Comparison of ENCODE assay signal across 8 cellular contexts in the genomic region with DNA sequence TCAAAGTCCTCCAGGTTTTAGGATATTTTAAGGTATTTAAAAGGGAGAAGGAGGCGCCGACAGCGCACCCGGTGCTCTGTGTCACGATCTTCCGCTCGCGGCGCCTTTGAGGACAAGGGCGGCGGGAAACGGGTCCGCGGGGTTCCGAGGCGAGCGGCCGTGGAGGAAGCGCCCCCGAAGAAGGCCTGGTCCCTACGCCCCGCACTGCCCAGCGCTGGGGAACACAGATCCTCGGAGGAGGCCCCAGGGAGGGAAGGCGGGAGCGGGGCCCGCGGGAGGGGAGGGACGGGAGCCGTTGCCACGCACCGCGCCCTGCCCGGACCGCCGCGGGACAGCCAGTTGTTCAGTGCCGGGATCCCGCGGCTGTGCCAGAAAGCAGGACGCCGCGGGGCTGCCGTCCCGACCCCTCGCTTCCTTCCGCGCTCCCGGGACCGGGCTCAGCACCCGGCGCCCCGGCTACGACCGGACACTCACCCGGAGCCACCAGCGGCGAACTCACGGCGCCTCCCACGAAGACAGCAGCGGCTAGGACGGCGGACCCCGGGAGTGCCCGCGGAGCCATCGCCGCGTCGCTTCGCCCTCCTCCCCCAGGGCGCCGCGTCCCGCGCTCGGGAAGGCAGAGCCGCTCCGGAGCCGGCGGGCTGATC. TPM values are rescaled to one million over a fixed set of nuclear protein-coding genes. Genes with fewer than 3 reads are reported as not detected.
DNase-seq lines count a peak whose midpoint lies in the region; ATAC-seq and TF ChIP-seq lines count a peak whose summit lies in the region.

No MANE protein-coding gene starts in this region.

- CTCF ChIA-PET in activated CD4-positive, alpha-beta memory T cell treated with anti-CD3 and anti-CD28 coated beads for 36 hours (lab: Charles Lee) = interaction anchor here (1.3 kb wide), 1 partner anchor 83 kb away, joined by 3 read pairs; no protein-coding TSS in a partner anchor

- intact Hi-C loops in activated CD4-positive, alpha-beta memory T cell treated with anti-CD3 and anti-CD28 coated beads for 36 hours (cut with micrococcal nuclease) = loop anchor here (1.0 to 10.0 kb wide), 7 partner anchors 30 to 1363 kb away; a partner anchor contains a TSS

- H3K27me3 ChIP-seq in endocrine pancreas (ENCODE audit: control insufficient read depth, insufficient read depth, low read length) (no peaks in the 10 kb centered on the region), muscle layer of duodenum (ENCODE audit: low read depth, low read length) (no peaks in the 10 kb centered on the region)

- H3K9me3 Mint-ChIP-seq in activated CD4-positive, alpha-beta memory T cell treated with anti-CD3 and anti-CD28 coated beads for 36 hours = no peaks in the 10 kb centered on the region

- H3K4me3 Mint-ChIP-seq in activated CD4-positive, alpha-beta memory T cell treated with anti-CD3 and anti-CD28 coated beads for 36 hours = peak overlapping the region; percentile 86

- DNase-seq in GM10266 (ENCODE audit: extremely low spot score) (peak; percentile 32), substantia nigra (lab: John Stamatoyannopoulos, UW) (peak in 22 of 49 donors; percentile 33 to 81 (median 56)), DMS153 (lab: John Stamatoyannopoulos, UW) (no peak)
- DNase-seq in Jurkat, Clone E6-1 (ENCODE audit: low read depth, low spot score) = no peak
- DNase-seq in activated CD4-positive, alpha-beta memory T cell treated with anti-CD3 and anti-CD28 coated beads for 36 hours = peak; percentile 57

- H3K9me3 ChIP-seq in endocrine pancreas (ENCODE audit: control insufficient read depth, low read length) = no peaks in the 10 kb centered on the region
- H3K9me3 ChIP-seq in muscle layer of duodenum (ENCODE audit: control insufficient read depth in 1 of 2, low read length in 2 of 2) = no peaks in the 10 kb centered on the region

- peak overlapping the region; percentile 54 for H3K9ac ChIP-seq in endocrine pancreas (ENCODE audit: control insufficient read depth, insufficient read depth, low read length)

- peak; percentile 7 for ATAC-seq in GM21576 (IDR thresholded peaks at IDR 0.05; ENCODE audit: unreplicated experiment)

- POLR2A ChIA-PET in activated CD4-positive, alpha-beta memory T cell treated with anti-CD3 and anti-CD28 coated beads for 36 hours (lab: Charles Lee) = interaction anchor here (1.0 to 1.4 kb wide), 2 partner anchors 30 to 141 kb away, joined by 6 read pairs; a partner anchor contains a TSS

- H3K4me3 ChIP-seq in Jurkat, Clone E6-1 (ENCODE audit: low read length) = peak overlapping the region; percentile 70
- H3K4me3 ChIP-seq in endocrine pancreas (ENCODE audit: control insufficient read depth, insufficient read depth, low read length) (peak overlapping the region; percentile 87), muscle layer of duodenum (ENCODE audit: low read depth in 1 of 2, low read length in 2 of 2) (peak overlapping the region; percentile 83 to 90)

- H3K4me1 Mint-ChIP-seq in activated CD4-positive, alpha-beta memory T cell treated with anti-CD3 and anti-CD28 coated beads for 36 hours (ENCODE audit: low read depth) = peaks cover 34% of the 10 kb centered on the region

- TF ChIP-seq CTCF in GM10266 (IDR thresholded peaks at IDR 0.05; ENCODE audit: control insufficient read depth, insufficient read depth, low read depth, missing control alignments) = no peak

- H3K27ac ChIP-seq in muscle layer of duodenum (ENCODE audit: low read length) (peak overlapping the region; percentile 95), substantia nigra (ENCODE audit: low read depth, low read length, poor library complexity, severe bottlenecking) (peak overlapping the region; percentile 82)

- H3K36me3 ChIP-seq in endocrine pancreas (ENCODE audit: control insufficient read depth, insufficient read depth, low read length) (no peaks in the 10 kb centered on the region), muscle layer of duodenum (ENCODE audit: control insufficient read depth in 1 of 2, insufficient read depth in 2 of 2, low read length in 2 of 2) (no peaks in the 10 kb centered on the region)

- peaks cover 10% of the 10 kb centered on the region for H3K36me3 Mint-ChIP-seq in activated CD4-positive, alpha-beta memory T cell treated with anti-CD3 and anti-CD28 coated beads for 36 hours

- H3K27me3 Mint-ChIP-seq in activated CD4-positive, alpha-beta memory T cell treated with anti-CD3 and anti-CD28 coated beads for 36 hours = no peaks in the 10 kb centered on the region

- H3K27ac Mint-ChIP-seq in activated CD4-positive, alpha-beta memory T cell treated with anti-CD3 and anti-CD28 coated beads for 36 hours = peak overlapping the region; percentile 91

- H3K4me1 ChIP-seq in endocrine pancreas (ENCODE audit: control insufficient read depth, insufficient read depth, low read length) (peaks cover 4% of the 10 kb centered on the region), muscle layer of duodenum (ENCODE audit: control insufficient read depth in 1 of 2, insufficient read depth in 2 of 2, low read length in 2 of 2) (peaks cover 10 to 27% of the 10 kb centered on the region in 2 donors)

RNA-seq across cellular contexts. Expression of a gene that starts 0.3 kb away (rescaled TPM):
- polyA plus RNA-seq in Jurkat, Clone E6-1 (2012; ENCODE audit: insufficient read depth, insufficient read length) = 1.5 TPM
- total RNA-seq in activated CD4-positive, alpha-beta memory T cell treated with anti-CD3 and anti-CD28 coated beads for 36 hours = 10 to 100 TPM; 15.0 to 16.0 TPM

Comparison
In these comparisons a context has a peak if more than half of its experiments do, and no peak if none do; other contexts are left out.
1. DNase-seq: peak in GM10266 (single experiment) and activated CD4-positive, alpha-beta memory T cell treated with anti-CD3 and anti-CD28 coated beads for 36 hours (single experiment); none in Jurkat, Clone E6-1 (single experiment) and DMS153 (single experiment).
2. Peak in every context shown above with its lines, with median percentiles within 50 percentile points of each other: H3K4me3 ChIP-seq.